In the genomic region with DNA sequence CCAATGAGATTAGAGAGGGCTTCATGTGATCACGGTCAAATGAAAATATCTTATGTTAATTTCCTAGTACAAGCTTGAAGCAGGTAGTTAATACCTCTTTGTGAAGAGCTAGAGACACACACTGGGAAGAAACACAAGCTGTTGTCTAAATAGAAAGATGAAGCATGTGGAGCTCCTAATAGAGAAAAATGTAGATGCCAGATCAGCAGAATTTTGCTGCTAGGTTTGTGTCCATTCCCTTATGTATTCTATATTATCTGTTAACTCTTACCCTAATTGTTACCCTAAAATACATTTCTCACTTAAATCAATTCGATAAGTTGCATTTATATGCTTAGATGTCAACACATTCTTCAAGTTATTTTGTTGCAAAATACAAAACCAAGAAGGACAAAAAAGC, we compare ENCODE assay signal across 28 cellular contexts.
"Had no signal": no experiment of that assay in that cellular context is flagged by ENCODE, and none has a peak within 500 bp of the region (broad histone marks: within the 10 kb centered on the region; RNA-seq: fewer than 3 reads in every experiment).

No MANE protein-coding gene starts in this region.

- H3K9ac ChIP-seq: neural progenitor cell, parathyroid adenoma had no signal

- DNase-seq: natural killer cell; occipital lobe; ovary; posterior cingulate gyrus; psoas muscle; right cardiac atrium; spleen; stimulated activated CD4-positive, alpha-beta T cell treated with anti-CD3 and anti-CD28 coated beads, Interleukin-12 subunit alpha, Interleukin-12 subunit beta, amount 100 ng/mL, for 4 hours; stimulated activated CD4-positive, alpha-beta T cell treated with anti-CD3 and anti-CD28 coated beads, Interleukin-1b, Interleukin-23, amount 100 ng/mL, for 48 hours; stimulated activated CD4-positive, alpha-beta T cell treated with anti-CD3 and anti-CD28 coated beads, Interleukin-4, amount 100 ng/mL, for 1 hour; stimulated activated CD4-positive, alpha-beta T cell treated with anti-CD3 and anti-CD28 coated beads, Interleukin-4, amount 100 ng/mL, for 4 hours; stimulated activated CD8-positive, alpha-beta memory T cell treated with anti-CD3 and anti-CD28 coated beads, Interleukin-4, amount 100 ng/mL, for 48 hours; stimulated activated naive CD4-positive, alpha-beta T cell; stimulated activated naive CD8-positive, alpha-beta T cell treated with anti-CD3 and anti-CD28 coated beads, Interleukin-15, amount 100 ng/mL, for 72 hours; stimulated activated naive CD8-positive, alpha-beta T cell treated with anti-CD3 and anti-CD28 coated beads, Interleukin-15, Interleukin-2, amounts not matched to agents 100 U/mL and 50 U/mL, for 24 hours; substantia nigra; testis; tibial artery; transverse colon; upper lobe of right lung; uterus had no signal

- H2AFZ ChIP-seq: neural progenitor cell, parathyroid adenoma had no signal

- H3K9me3 ChIP-seq: ovary, psoas muscle, spleen, suprapubic skin, testis, tibial artery, transverse colon, upper lobe of right lung, uterus had no signal

- H3K36me3 ChIP-seq: neural progenitor cell, ovary, spleen, suprapubic skin, tibial artery, transverse colon, upper lobe of right lung, uterus had no signal

- H3K79me2 ChIP-seq: parathyroid adenoma had no signal

- H3K4me1 ChIP-seq: neural progenitor cell, parathyroid adenoma, psoas muscle, spleen, suprapubic skin, testis, tibial artery, transverse colon, upper lobe of right lung, uterus had no signal

- H3K4me3 ChIP-seq: neural progenitor cell, ovary, psoas muscle, skin epidermis, smooth muscle cell, spleen, suprapubic skin, testis, tibial artery, transverse colon, upper lobe of right lung, uterus had no signal

- H3K27me3 ChIP-seq: neural progenitor cell, ovary, spleen, testis, uterus had no signal

- ATAC-seq: natural killer cell; psoas muscle; right cardiac atrium; sciatic nerve; stimulated activated memory B cell treated with anti-CD40 and anti-IgM and Interleukin-4, amounts not matched to agents 10 μg/mL and 1 μg/mL and 100 μg/mL, for 72 hours; stimulated activated naive CD8-positive, alpha-beta T cell treated with anti-CD3 and anti-CD28 coated beads, Interleukin-15, amount 100 ng/mL, for 72 hours; stimulated activated naive CD8-positive, alpha-beta T cell treated with anti-CD3 and anti-CD28 coated beads, Interleukin-15, Interleukin-2, amounts not matched to agents 100 U/mL and 50 U/mL, for 24 hours; upper lobe of right lung had no signal

- H3K4me2 ChIP-seq: neural progenitor cell, smooth muscle cell had no signal

- H3K27ac ChIP-seq: neural progenitor cell, ovary, parathyroid adenoma, psoas muscle, skin epidermis, spleen, suprapubic skin, testis, tibial artery, transverse colon, upper lobe of right lung, uterus had no signal
